24 cellular contexts compared by ENCODE assay signal in the genomic region with DNA sequence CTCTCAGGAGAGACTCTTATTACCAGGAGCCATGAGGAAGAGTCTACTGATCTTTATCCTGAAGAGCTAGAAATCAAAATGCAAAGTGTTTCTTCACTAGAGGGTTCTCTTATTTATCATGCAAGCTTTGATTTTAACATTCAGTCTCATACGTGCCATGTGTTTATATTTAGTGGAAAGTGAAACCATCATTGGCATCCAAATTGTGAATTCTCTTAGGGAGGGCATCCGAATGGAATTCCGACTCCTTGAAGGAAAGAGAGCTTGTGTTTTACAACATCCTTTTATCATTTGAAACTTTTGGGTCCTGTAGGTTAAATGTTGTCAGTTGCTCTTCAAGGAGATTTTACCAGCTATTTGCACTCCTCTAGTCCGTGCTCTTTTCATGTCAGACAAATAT.
"Had no signal": no experiment of that assay in that cellular context is flagged by ENCODE, and none has a peak within 500 bp of the region (broad histone marks: within the 10 kb centered on the region; RNA-seq: fewer than 3 reads in every experiment).

No MANE protein-coding gene starts in this region.

- H3K4me1 Mint-ChIP-seq: immature natural killer cell; naive thymus-derived CD8-positive, alpha-beta T cell; neural progenitor cell; stimulated activated memory B cell treated with anti-CD40 and anti-IgM and Interleukin-4, amounts not matched to agents 10 μg/mL and 1 μg/mL and 100 μg/mL, for 72 hours had no signal

- H3K27ac Mint-ChIP-seq: activated CD4-positive, alpha-beta memory T cell treated with anti-CD3 and anti-CD28 coated beads for 36 hours; activated naive CD4-positive, alpha-beta T cell treated with anti-CD3 and anti-CD28 coated beads for 36 hours; immature natural killer cell; naive thymus-derived CD8-positive, alpha-beta T cell; neural progenitor cell; stimulated activated memory B cell treated with anti-CD40 and anti-IgM and Interleukin-4, amounts not matched to agents 10 μg/mL and 1 μg/mL and 100 μg/mL, for 72 hours had no signal

- ATAC-seq: body of pancreas; left lung; naive thymus-derived CD8-positive, alpha-beta T cell; stimulated activated memory B cell treated with anti-CD40 and anti-IgM and Interleukin-4, amounts not matched to agents 10 μg/mL and 1 μg/mL and 100 μg/mL, for 72 hours had no signal

- H3K4me3 Mint-ChIP-seq: activated CD4-positive, alpha-beta memory T cell treated with anti-CD3 and anti-CD28 coated beads for 36 hours; activated naive CD4-positive, alpha-beta T cell treated with anti-CD3 and anti-CD28 coated beads for 36 hours; immature natural killer cell; naive thymus-derived CD8-positive, alpha-beta T cell; neural progenitor cell; stimulated activated memory B cell treated with anti-CD40 and anti-IgM and Interleukin-4, amounts not matched to agents 10 μg/mL and 1 μg/mL and 100 μg/mL, for 72 hours had no signal

- DNase-seq: activated CD4-positive, alpha-beta memory T cell treated with anti-CD3 and anti-CD28 coated beads for 36 hours; activated CD4-positive, alpha-beta T cell treated with anti-CD3 and anti-CD28 coated beads for 48 hours; activated CD4-positive, CD25-positive, alpha-beta regulatory T cell; activated effector memory CD4-positive, alpha-beta T cell treated with Interleukin-2 at 50 U/mL for 16 hours; activated naive CD4-positive, alpha-beta T cell treated with anti-CD3 and anti-CD28 coated beads for 36 hours; activated T-cell treated with anti-CD3 and anti-CD28 coated beads, Interleukin-2, amount 50 U/mL, for 48 hours; body of pancreas; cortex of kidney; glutamatergic neuron; immature natural killer cell; kidney glomerular epithelial cell; left lung; naive thymus-derived CD8-positive, alpha-beta T cell; stimulated activated CD4-positive, alpha-beta T cell treated with anti-CD3 and anti-CD28 coated beads, Interleukin-2, amount 100 ng/mL, for 24 hours; stomach; T-helper 1 cell; T1000; transverse colon; uterus had no signal

- H3K9me3 Mint-ChIP-seq: activated CD4-positive, alpha-beta memory T cell treated with anti-CD3 and anti-CD28 coated beads for 36 hours; activated naive CD4-positive, alpha-beta T cell treated with anti-CD3 and anti-CD28 coated beads for 36 hours; immature natural killer cell; naive thymus-derived CD8-positive, alpha-beta T cell; neural progenitor cell; stimulated activated memory B cell treated with anti-CD40 and anti-IgM and Interleukin-4, amounts not matched to agents 10 μg/mL and 1 μg/mL and 100 μg/mL, for 72 hours had no signal

- H3K27ac ChIP-seq: body of pancreas, cardiac muscle cell, hepatocyte, left lung, neural progenitor cell, prostate gland, stomach, transverse colon, uterus had no signal

- H3K36me3 Mint-ChIP-seq: activated CD4-positive, alpha-beta memory T cell treated with anti-CD3 and anti-CD28 coated beads for 36 hours; immature natural killer cell; naive thymus-derived CD8-positive, alpha-beta T cell; neural progenitor cell; stimulated activated memory B cell treated with anti-CD40 and anti-IgM and Interleukin-4, amounts not matched to agents 10 μg/mL and 1 μg/mL and 100 μg/mL, for 72 hours had no signal

- H3K27me3 Mint-ChIP-seq: activated CD4-positive, alpha-beta memory T cell treated with anti-CD3 and anti-CD28 coated beads for 36 hours; stimulated activated memory B cell treated with anti-CD40 and anti-IgM and Interleukin-4, amounts not matched to agents 10 μg/mL and 1 μg/mL and 100 μg/mL, for 72 hours had no signal
